18 cellular contexts compared by ENCODE assay signal in the genomic region with DNA sequence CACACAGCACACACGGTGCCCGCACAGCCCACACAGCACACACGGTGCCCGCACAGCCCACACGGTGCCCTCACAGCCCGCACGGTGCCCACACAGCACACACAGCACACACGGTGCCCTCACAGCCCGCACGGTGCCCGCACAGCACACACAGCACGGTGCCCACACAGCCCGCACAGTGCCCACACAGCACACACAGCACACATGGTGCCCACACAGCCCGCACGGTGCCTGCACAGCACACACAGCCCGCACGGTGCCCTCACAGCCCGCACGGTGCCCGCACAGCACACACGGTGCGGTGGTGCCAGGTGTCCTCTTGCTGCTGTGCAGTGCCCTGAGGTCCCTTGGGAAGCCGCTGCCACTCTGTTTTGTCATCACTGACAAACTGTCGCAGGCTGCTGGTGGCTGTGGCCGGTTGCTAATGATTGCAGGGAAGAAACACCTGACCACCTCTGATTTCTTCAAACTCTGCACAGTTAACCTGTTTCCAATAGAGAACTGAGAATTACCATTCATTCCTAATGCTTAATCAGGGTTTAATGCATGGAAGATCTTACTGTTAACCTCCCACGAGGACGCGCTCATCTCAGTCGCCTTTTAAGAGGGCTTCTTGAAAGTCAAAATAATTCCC.
DNase-seq lines count a peak whose midpoint lies in the region; ATAC-seq, FAIRE-seq and TF ChIP-seq lines count a peak whose summit lies in the region.
"Had no signal": no experiment of that assay in that cellular context is flagged by ENCODE, and none has a peak within 500 bp of the region (broad histone marks: within the 10 kb centered on the region; RNA-seq: fewer than 3 reads in every experiment).

No MANE protein-coding gene starts in this region.

- H3K4me2 ChIP-seq in K562 (ENCODE audit: insufficient read depth, low read length): no peak overlapping the region

- H3K4me1 ChIP-seq in K562 (replicated peaks in 1 of 2; ENCODE audit: control insufficient read depth in 2 of 2, insufficient read depth in 2 of 2, low read length in 2 of 2): peaks cover 0 to 10% of the 10 kb centered on the region in 2 experiments; a peak in 2 of 5 replicates
- H3K4me1 ChIP-seq in breast epithelium: no peaks in the 10 kb centered on the region

- no peak for TF ChIP-seq CTCF in K562 (IDR thresholded peaks at IDR 0.05 in 2 of 3, conservative IDR thresholded peaks at IDR 0.05 in 1 of 3; ENCODE audit: insufficient read depth in 2 of 3, low read depth in 1 of 3, low read length in 3 of 3)
- TF ChIP-seq CTCF in breast epithelium (IDR thresholded peaks at IDR 0.05): no peak

- no peaks in the 10 kb centered on the region for H3K79me2 ChIP-seq in K562 (ENCODE audit: control insufficient read depth, insufficient read depth, low read length)

- DNase-seq in stimulated activated naive CD8-positive, alpha-beta T cell treated with anti-CD3 and anti-CD28 coated beads, Interleukin-15, amount 100 ng/mL, for 72 hours: no peak
- DNase-seq in stimulated activated naive CD8-positive, alpha-beta T cell treated with anti-CD3 and anti-CD28 coated beads, Interleukin-15, Interleukin-2, amounts not matched to agents 100 U/mL and 50 U/mL, for 24 hours: no peak
- no peak for DNase-seq in K562 (ENCODE audit: extremely low read depth in 1 of 4, low spot score in 3 of 4)
- DNase-seq in breast epithelium (ENCODE audit: low spot score in 2 of 2): no peak
- DNase-seq in erythroblast (lab: John Stamatoyannopoulos, UW): no peak
- DNase-seq in GM12891 (ENCODE audit: insufficient read length, low spot score): no peak
- DNase-seq: activated gamma-delta T cell, foreskin melanocyte, left colon, NCI-H1694 treated with DMSO at 0.1 percent for 48 hours, SHP77 had no signal

- no peak for TF ChIP-seq RAD21 in K562 (CRISPR knock-in tag; conservative IDR thresholded peaks at IDR 0.05 in 1 of 2, IDR thresholded peaks at IDR 0.05 in 1 of 2)

- CTCF ChIA-PET in K562 (lab: Yijun Ruan, JAX; ENCODE audit: low intra/inter-chr PET ratio): no interaction called here

- no peak overlapping the region for H3K4me3 Mint-ChIP-seq in stimulated activated naive CD8-positive, alpha-beta T cell treated with anti-CD3 and anti-CD28 coated beads, Interleukin-15, amount 100 ng/mL, for 72 hours
- H3K4me3 Mint-ChIP-seq: B cell; T-helper 2 cell treated with Interferon-gamma antibody and Interleukin-4, amounts not matched to agents 5 μg/mL and 100 μg/mL, for 36 hours had no signal

- H3K27ac ChIP-seq in K562 (ENCODE audit: extremely low read depth, low read depth, low read length): no peak overlapping the region
- H3K27ac ChIP-seq in breast epithelium: no peak overlapping the region
- H3K27ac ChIP-seq: thoracic aorta had no signal

- H3K4me3 ChIP-seq in K562 (no peak overlapping the region), breast epithelium (no peak overlapping the region)
- H3K4me3 ChIP-seq: thoracic aorta had no signal

- TF ChIP-seq POLR2A in K562 (conservative IDR thresholded peaks at IDR 0.05) (no peak), breast epithelium (IDR thresholded peaks at IDR 0.05) (no peak), erythroblast (IDR thresholded peaks at IDR 0.05; ENCODE audit: low read length) (no peak), GM12891 (IDR thresholded peaks at IDR 0.05; ENCODE audit: low read depth, low read length) (no peak)

- in situ Hi-C loops in K562 (cut with MboI): no loop called here

- no peak overlapping the region for H3K9ac ChIP-seq in K562 (ENCODE audit: insufficient read depth in 1 of 2, low read depth in 2 of 2, low read length in 2 of 2)

- H4K20me1 ChIP-seq in K562 (replicated peaks; ENCODE audit: control insufficient read depth, insufficient read depth, low read length): no peaks in the 10 kb centered on the region

- H3K27me3 ChIP-seq in K562 (ENCODE audit: control insufficient read depth in 2 of 2, insufficient read depth in 2 of 2, low read length in 2 of 2) (no peaks in the 10 kb centered on the region), breast epithelium (peaks cover 0 to 23% of the 10 kb centered on the region in 2 donors)

- no peaks in the 10 kb centered on the region for H3K9me3 ChIP-seq in K562 (replicated peaks; ENCODE audit: control insufficient read depth, insufficient read depth, low read depth, low read length)
- H3K9me3 ChIP-seq in breast epithelium: no peaks in the 10 kb centered on the region
- H3K9me3 ChIP-seq: thoracic aorta had no signal

- no peak overlapping the region for H2AFZ ChIP-seq in K562 (ENCODE audit: low read depth, low read length)

- 76% methylated on average over 19 of the region's 29 CpGs for WGBS in K562 (ENCODE audit: insufficient coverage, low coverage, missing lambda C conversion rate)

- ATAC-seq in stimulated activated naive CD8-positive, alpha-beta T cell treated with anti-CD3 and anti-CD28 coated beads, Interleukin-15, amount 100 ng/mL, for 72 hours: peak; percentile 54
- no peak for ATAC-seq in stimulated activated naive CD8-positive, alpha-beta T cell treated with anti-CD3 and anti-CD28 coated beads, Interleukin-15, Interleukin-2, amounts not matched to agents 100 U/mL and 50 U/mL, for 24 hours
- ATAC-seq in HG03175 (IDR thresholded peaks at IDR 0.05; ENCODE audit: unreplicated experiment): peak; percentile 55
- ATAC-seq in K562: no peak
- no peak for ATAC-seq in GM21447 (IDR thresholded peaks at IDR 0.05; ENCODE audit: unreplicated experiment)
- ATAC-seq: activated CD4-positive, CD25-positive, alpha-beta regulatory T cell treated with anti-CD3 and anti-CD28 coated beads, Interleukin-2, amount 50 U/mL, for 24 hours had no signal

- no peaks in the 10 kb centered on the region for H3K4me1 Mint-ChIP-seq in stimulated activated naive CD8-positive, alpha-beta T cell treated with anti-CD3 and anti-CD28 coated beads, Interleukin-15, amount 100 ng/mL, for 72 hours
- H3K4me1 Mint-ChIP-seq: B cell had no signal

- no peaks in the 10 kb centered on the region for H3K36me3 ChIP-seq in K562 (ENCODE audit: control insufficient read depth, insufficient read depth, low read length)
- H3K36me3 ChIP-seq in breast epithelium: no peaks in the 10 kb centered on the region
- H3K36me3 ChIP-seq: thoracic aorta had no signal

- H3K9me3 Mint-ChIP-seq in stimulated activated naive CD8-positive, alpha-beta T cell treated with anti-CD3 and anti-CD28 coated beads, Interleukin-15, amount 100 ng/mL, for 72 hours: no peaks in the 10 kb centered on the region
- H3K9me3 Mint-ChIP-seq: T-helper 2 cell treated with Interferon-gamma antibody and Interleukin-4, amounts not matched to agents 5 μg/mL and 100 μg/mL, for 36 hours had no signal

- FAIRE-seq in K562 (lab: Jason Lieb, UNC): no peak
- FAIRE-seq in GM12891 (lab: Jason Lieb, UNC): no peak
- FAIRE-seq: GM19239 had no signal

- BruUV-seq in K562 (replicated peaks; lab: Mats Ljungman, UMichigan): no TSS peak

- POLR2A ChIA-PET in K562 (lab: Yijun Ruan, JAX): no interaction called here

- intact Hi-C loops in K562 (cut with micrococcal nuclease) (no loop called here), breast epithelium (cut with DNase I; ENCODE audit: low total_unique reads) (no loop called here)

- TF ChIP-seq EP300 in K562 (IDR thresholded peaks at IDR 0.05; ENCODE audit: low read length): no peak

- H3K9me1 ChIP-seq in K562 (ENCODE audit: control insufficient read depth, insufficient read depth, low read length): no peaks in the 10 kb centered on the region

- peaks cover 9% of the 10 kb centered on the region for H3K27me3 Mint-ChIP-seq in stimulated activated naive CD8-positive, alpha-beta T cell treated with anti-CD3 and anti-CD28 coated beads, Interleukin-15, amount 100 ng/mL, for 72 hours
- H3K27me3 Mint-ChIP-seq: B cell had no signal

- H3K27ac Mint-ChIP-seq in stimulated activated naive CD8-positive, alpha-beta T cell treated with anti-CD3 and anti-CD28 coated beads, Interleukin-15, amount 100 ng/mL, for 72 hours: peak overlapping the region in 1 of 2 donors; percentile 35
- H3K27ac Mint-ChIP-seq: B cell; T-helper 2 cell treated with Interferon-gamma antibody and Interleukin-4, amounts not matched to agents 5 μg/mL and 100 μg/mL, for 36 hours had no signal

TF ChIP-seq in K562, 482 proteins besides CTCF, POLR2A, EP300 and RAD21:
- peak; percentile 42 for TF ChIP-seq POLR2G (IDR thresholded peaks at IDR 0.05; ENCODE audit: low read depth, low read length)
- peak; percentile 89 for TF ChIP-seq HNRNPL (IDR thresholded peaks at IDR 0.05; ENCODE audit: low read depth, low read length)
- TF ChIP-seq, protein P1, sequence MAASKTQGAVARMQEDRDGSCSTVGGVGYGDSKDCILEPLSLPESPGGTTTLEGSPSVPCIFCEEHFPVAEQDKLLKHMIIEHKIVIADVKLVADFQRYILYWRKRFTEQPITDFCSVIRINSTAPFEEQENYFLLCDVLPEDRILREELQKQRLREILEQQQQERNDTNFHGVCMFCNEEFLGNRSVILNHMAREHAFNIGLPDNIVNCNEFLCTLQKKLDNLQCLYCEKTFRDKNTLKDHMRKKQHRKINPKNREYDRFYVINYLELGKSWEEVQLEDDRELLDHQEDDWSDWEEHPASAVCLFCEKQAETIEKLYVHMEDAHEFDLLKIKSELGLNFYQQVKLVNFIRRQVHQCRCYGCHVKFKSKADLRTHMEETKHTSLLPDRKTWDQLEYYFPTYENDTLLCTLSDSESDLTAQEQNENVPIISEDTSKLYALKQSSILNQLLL (CRISPR knock-in tag; IDR thresholded peaks at IDR 0.05; ENCODE audit: borderline replicate concordance): no peak

TF ChIP-seq in GM12891, 5 proteins besides CTCF, POLR2A, EP300 and RAD21:
- no peak for TF ChIP-seq TAF1 (IDR thresholded peaks at IDR 0.05; ENCODE audit: low read depth, low read length)
- TF ChIP-seq SPI1 (IDR thresholded peaks at IDR 0.05; ENCODE audit: low read depth, low read length): no peak
- TF ChIP-seq PAX5 (IDR thresholded peaks at IDR 0.05; ENCODE audit: insufficient read depth, low read length, severe bottlenecking): no peak
- no peak for TF ChIP-seq POLR2AphosphoS5 (IDR thresholded peaks at IDR 0.05; ENCODE audit: low read depth, low read length)
- no peak for TF ChIP-seq POU2F2 (IDR thresholded peaks at IDR 0.05; ENCODE audit: low read depth, low read length)

Comparison
In these comparisons a context has a peak if more than half of its experiments do, and no peak if none do; other contexts are left out.
1. ATAC-seq: peak in stimulated activated naive CD8-positive, alpha-beta T cell treated with anti-CD3 and anti-CD28 coated beads, Interleukin-15, amount 100 ng/mL, for 72 hours (single experiment) and HG03175 (single experiment); none in stimulated activated naive CD8-positive, alpha-beta T cell treated with anti-CD3 and anti-CD28 coated beads, Interleukin-15, Interleukin-2, amounts not matched to agents 100 U/mL and 50 U/mL, for 24 hours (single experiment), K562 (single experiment) and GM21447 (single experiment).